Comparison of ENCODE assay signal across 8 cellular contexts in genomic region chr2:144325086-144325485, GRCh38.
DNase-seq lines count a peak whose midpoint lies in the region; ATAC-seq lines count a peak whose summit lies in the region.

No MANE protein-coding gene starts in this region.

- peak; percentile 74 to 76 for ATAC-seq in activated CD4-positive, CD25-positive, alpha-beta regulatory T cell treated with anti-CD3 and anti-CD28 coated beads, Interleukin-2, amount 50 U/mL, for 24 hours
- ATAC-seq in HG03064 (IDR thresholded peaks at IDR 0.05; ENCODE audit: low read depth, unreplicated experiment): peak; percentile 42

- DNase-seq in activated CD4-positive, CD25-positive, alpha-beta regulatory T cell (lab: John Stamatoyannopoulos, UW): no peak
- DNase-seq in activated T-cell treated with anti-CD3 and anti-CD28 coated beads for 48 hours (ENCODE audit: low read depth) (peak; percentile 25), dedifferentiated amniotic fluid mesenchymal stem cell (ENCODE audit: extremely low spot score) (no peak), DMS 273 treated with DMSO at 0.1 percent for 48 hours (lab: John Stamatoyannopoulos, UW) (no peak), LoVo (ENCODE audit: low spot score) (no peak)
- DNase-seq in stimulated activated CD4-positive, alpha-beta T cell treated with anti-CD3 and anti-CD28 coated beads, Interleukin-4, amount 100 ng/mL, for 24 hours: peak; percentile 52

Comparison
In these comparisons a context has a peak if more than half of its experiments do, and no peak if none do; other contexts are left out.
1. DNase-seq: peak in activated T-cell treated with anti-CD3 and anti-CD28 coated beads for 48 hours (single experiment) and stimulated activated CD4-positive, alpha-beta T cell treated with anti-CD3 and anti-CD28 coated beads, Interleukin-4, amount 100 ng/mL, for 24 hours (single experiment); none in activated CD4-positive, CD25-positive, alpha-beta regulatory T cell (0 of 4), dedifferentiated amniotic fluid mesenchymal stem cell (single experiment), DMS 273 treated with DMSO at 0.1 percent for 48 hours (single experiment) and LoVo (single experiment).